ENCODE assay signal across 8 cellular contexts in the genomic region with DNA sequence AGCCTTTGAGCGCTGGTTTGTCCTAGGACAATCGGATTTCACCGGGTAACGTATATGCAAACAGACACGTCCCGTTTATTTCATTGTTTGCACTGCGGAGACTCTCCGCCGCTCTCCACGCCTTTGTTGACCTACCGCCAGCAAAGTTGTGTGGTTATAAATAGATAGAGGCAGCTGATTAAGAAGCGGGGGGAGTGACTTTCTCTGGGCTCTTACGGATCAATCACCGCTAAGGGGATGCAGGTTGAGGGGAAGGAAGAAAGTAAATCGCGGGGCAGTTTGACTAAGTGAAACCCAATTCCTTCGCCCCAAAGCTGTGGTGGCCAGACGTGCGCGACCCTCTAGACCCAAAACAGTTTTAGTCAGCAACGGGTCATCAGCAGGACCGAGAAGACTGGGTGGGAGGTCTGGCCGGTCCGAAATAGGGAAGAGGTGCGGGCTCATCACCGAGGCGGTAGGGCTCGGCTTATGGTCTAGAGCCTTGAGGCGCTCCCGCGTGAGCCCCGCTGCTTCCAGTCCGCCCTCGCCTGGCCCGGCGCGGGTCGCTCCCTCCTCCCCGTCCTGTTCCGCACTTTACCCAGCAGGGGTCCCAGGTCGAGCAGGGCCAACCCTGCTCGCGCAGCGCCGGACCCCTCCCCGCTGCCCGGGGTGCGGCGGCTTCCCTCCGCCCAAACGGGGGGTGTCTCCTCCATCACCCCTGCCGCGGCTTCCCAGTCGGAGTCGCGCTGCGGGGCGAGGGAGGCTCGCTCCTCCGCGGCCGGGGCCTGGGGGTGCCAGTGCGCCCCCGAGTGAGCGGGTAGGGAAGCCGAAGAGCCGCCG.
DNase-seq lines count a peak whose midpoint lies in the region; ATAC-seq, FAIRE-seq and TF ChIP-seq lines count a peak whose summit lies in the region.

No MANE protein-coding gene starts in this region.

- no peaks in the 10 kb centered on the region for H3K9me1 ChIP-seq in K562 (ENCODE audit: control insufficient read depth, insufficient read depth, low read length)

- H3K27ac ChIP-seq in K562 (ENCODE audit: extremely low read depth, low read depth, low read length) (no peak overlapping the region), kidney (ENCODE audit: low read depth in 2 of 2, low read length in 2 of 2) (no peak overlapping the region)

- H2AFZ ChIP-seq in K562 (ENCODE audit: low read depth, low read length) = no peak overlapping the region

- no peak overlapping the region for H3K4me2 ChIP-seq in K562 (ENCODE audit: insufficient read depth, low read length)

- H3K9ac ChIP-seq in K562 (ENCODE audit: insufficient read depth in 1 of 2, low read depth in 2 of 2, low read length in 2 of 2) = no peak overlapping the region
- no peak overlapping the region for H3K9ac ChIP-seq in kidney (ENCODE audit: low read length in 2 of 2)

- POLR2A ChIA-PET in K562 (lab: Yijun Ruan, JAX) = no interaction called here

- H3K4me1 Mint-ChIP-seq in stimulated activated naive B cell treated with anti-CD40 and anti-IgM and Interleukin-4, amounts not matched to agents 10 μg/mL and 1 μg/mL and 100 μg/mL, for 72 hours = peaks cover 6 to 23% of the 10 kb centered on the region in 2 donors

- TF ChIP-seq EP300 in K562 (IDR thresholded peaks at IDR 0.05; ENCODE audit: low read length) = no peak

- FAIRE-seq in K562 (lab: Jason Lieb, UNC) = no peak
- FAIRE-seq in kidney (lab: Jason Lieb, UNC) = no peak

- no peak for TF ChIP-seq RAD21 in K562 (CRISPR knock-in tag; conservative IDR thresholded peaks at IDR 0.05 in 1 of 2, IDR thresholded peaks at IDR 0.05 in 1 of 2)

- CTCF ChIA-PET in K562 (lab: Yijun Ruan, JAX; ENCODE audit: low intra/inter-chr PET ratio) = no interaction called here

- H3K9me3 Mint-ChIP-seq in stimulated activated naive B cell treated with anti-CD40 and anti-IgM and Interleukin-4, amounts not matched to agents 10 μg/mL and 1 μg/mL and 100 μg/mL, for 72 hours = no peaks in the 10 kb centered on the region

- H3K27me3 Mint-ChIP-seq in stimulated activated naive B cell treated with anti-CD40 and anti-IgM and Interleukin-4, amounts not matched to agents 10 μg/mL and 1 μg/mL and 100 μg/mL, for 72 hours = peaks cover 27 to 28% of the 10 kb centered on the region in 2 donors

- 0 out of 5 replicates have a peak, but pooled peaks cover 2 to 5% of the 10 kb centered on the region in 2 experiments for H3K27me3 ChIP-seq in K562 (ENCODE audit: control insufficient read depth in 2 of 2, insufficient read depth in 2 of 2, low read length in 2 of 2)

- H3K4me1 ChIP-seq in K562 (replicated peaks in 1 of 2; ENCODE audit: control insufficient read depth in 2 of 2, insufficient read depth in 2 of 2, low read length in 2 of 2) (peaks cover 0 to 3% of the 10 kb centered on the region in 2 experiments; a peak in 1 of 5 replicates), kidney (ENCODE audit: control insufficient read depth in 1 of 2, insufficient read depth in 1 of 2, low read depth in 1 of 2, low read length in 2 of 2) (peaks cover 0 to 7% of the 10 kb centered on the region in 2 donors)

- intact Hi-C loops in K562 (cut with micrococcal nuclease) = no loop called here
- intact Hi-C loops in kidney (cut with DNase I) = no loop called here

- H3K79me2 ChIP-seq in K562 (ENCODE audit: control insufficient read depth, insufficient read depth, low read length) = no peaks in the 10 kb centered on the region

- in situ Hi-C loops in K562 (cut with MboI) = no loop called here

- no peaks in the 10 kb centered on the region for H3K36me3 Mint-ChIP-seq in stimulated activated naive B cell treated with anti-CD40 and anti-IgM and Interleukin-4, amounts not matched to agents 10 μg/mL and 1 μg/mL and 100 μg/mL, for 72 hours

- peak overlapping the region; percentile 66 for H3K27ac Mint-ChIP-seq in stimulated activated naive B cell treated with anti-CD40 and anti-IgM and Interleukin-4, amounts not matched to agents 10 μg/mL and 1 μg/mL and 100 μg/mL, for 72 hours

- no peak for TF ChIP-seq POLR2A in K562 (conservative IDR thresholded peaks at IDR 0.05)

- peak; percentile 18 for DNase-seq in SIG-M5 treated with dmso at 0.1 percent for 504 hours (lab: John Stamatoyannopoulos, UW; ENCODE audit: unreplicated experiment)
- DNase-seq in SIG-M5 (lab: John Stamatoyannopoulos, UW) = no peak
- DNase-seq in NCI-H345 treated with DMSO at 0.1 percent for 48 hours (lab: John Stamatoyannopoulos, UW; ENCODE audit: unreplicated experiment) = peak; percentile 75
- DNase-seq in K562 (ENCODE audit: extremely low read depth in 1 of 4, low spot score in 3 of 4) = no peak
- DNase-seq in kidney = peak; percentile 65
- no peak for DNase-seq in stimulated activated naive B cell treated with anti-CD40 and anti-IgM and Interleukin-4, amounts not matched to agents 10 μg/mL and 1 μg/mL and 100 μg/mL, for 72 hours
- DNase-seq in cortex of kidney (lab: John Stamatoyannopoulos, UW) = no peak

- H3K9me3 ChIP-seq in K562 (replicated peaks; ENCODE audit: control insufficient read depth, insufficient read depth, low read depth, low read length) = no peaks in the 10 kb centered on the region
- no peaks in the 10 kb centered on the region for H3K9me3 ChIP-seq in kidney (ENCODE audit: control insufficient read depth in 1 of 2, low read length in 2 of 2)

- ATAC-seq in HG02759 (IDR thresholded peaks at IDR 0.05; ENCODE audit: unreplicated experiment) (peak; percentile 66), K562 (peak; percentile 40; the same call in 2 of the 3 replicates)
- peak; percentile 42 to 60 for ATAC-seq in stimulated activated naive B cell treated with anti-CD40 and anti-IgM and Interleukin-4, amounts not matched to agents 10 μg/mL and 1 μg/mL and 100 μg/mL, for 72 hours (replicated peaks)

- peak overlapping the region; percentile 84 to 89 for H3K4me3 Mint-ChIP-seq in stimulated activated naive B cell treated with anti-CD40 and anti-IgM and Interleukin-4, amounts not matched to agents 10 μg/mL and 1 μg/mL and 100 μg/mL, for 72 hours

- H4K20me1 ChIP-seq in K562 (replicated peaks; ENCODE audit: control insufficient read depth, insufficient read depth, low read length) = no peaks in the 10 kb centered on the region

- no peaks in the 10 kb centered on the region for H3K36me3 ChIP-seq in K562 (ENCODE audit: control insufficient read depth, insufficient read depth, low read length)
- H3K36me3 ChIP-seq in kidney (ENCODE audit: control insufficient read depth in 1 of 2, insufficient read depth in 2 of 2, low read length in 2 of 2) = no peaks in the 10 kb centered on the region

- BruUV-seq in K562 (replicated peaks; lab: Mats Ljungman, UMichigan) = no TSS peak

- WGBS in K562 (ENCODE audit: insufficient coverage, low coverage, missing lambda C conversion rate) = 13% methylated on average over 58 of the region's 68 CpGs

- TF ChIP-seq CTCF in K562 (IDR thresholded peaks at IDR 0.05 in 2 of 3, conservative IDR thresholded peaks at IDR 0.05 in 1 of 3; ENCODE audit: insufficient read depth in 2 of 3, low read depth in 1 of 3, low read length in 3 of 3) (no peak), kidney (IDR thresholded peaks at IDR 0.05; ENCODE audit: borderline replicate concordance, extremely low read depth, insufficient read depth) (no peak)

- H3K4me3 ChIP-seq in K562 = no peak overlapping the region
- H3K4me3 ChIP-seq in kidney (ENCODE audit: low read length in 2 of 2) = peak overlapping the region; percentile 43 to 47

TF ChIP-seq in K562, 482 proteins besides CTCF, POLR2A, EP300 and RAD21 (continues in another document):
- TF ChIP-seq ZNF41 (CRISPR knock-in tag; conservative IDR thresholded peaks at IDR 0.05) (no peak), ZNF551 (CRISPR knock-in tag; IDR thresholded peaks at IDR 0.05) (no peak), ARID1B (IDR thresholded peaks at IDR 0.05) (no peak), PHF20 (IDR thresholded peaks at IDR 0.05; ENCODE audit: partially characterized antibody) (no peak), ZNF274 (IDR thresholded peaks at IDR 0.05; ENCODE audit: borderline replicate concordance, low read depth, low read length) (no peak), XRCC5 (IDR thresholded peaks at IDR 0.05; ENCODE audit: low read depth, low read length) (no peak), ZNF592 (IDR thresholded peaks at IDR 0.05) (no peak), ELK3 (CRISPR knock-in tag; IDR thresholded peaks at IDR 0.05) (no peak)

Comparison
In these comparisons a context has a peak if more than half of its experiments do, and no peak if none do; other contexts are left out.
1. DNase-seq: peak in SIG-M5 treated with dmso at 0.1 percent for 504 hours (single experiment), NCI-H345 treated with DMSO at 0.1 percent for 48 hours (single experiment) and kidney (single experiment); none in SIG-M5 (single experiment), K562 (0 of 4), stimulated activated naive B cell treated with anti-CD40 and anti-IgM and Interleukin-4, amounts not matched to agents 10 μg/mL and 1 μg/mL and 100 μg/mL, for 72 hours (single experiment) and cortex of kidney (single experiment).
2. Peak in every context shown above with its lines, with median percentiles within 50 percentile points of each other: ATAC-seq.